ENCODE assay signal across 20 cellular contexts in the genomic region with DNA sequence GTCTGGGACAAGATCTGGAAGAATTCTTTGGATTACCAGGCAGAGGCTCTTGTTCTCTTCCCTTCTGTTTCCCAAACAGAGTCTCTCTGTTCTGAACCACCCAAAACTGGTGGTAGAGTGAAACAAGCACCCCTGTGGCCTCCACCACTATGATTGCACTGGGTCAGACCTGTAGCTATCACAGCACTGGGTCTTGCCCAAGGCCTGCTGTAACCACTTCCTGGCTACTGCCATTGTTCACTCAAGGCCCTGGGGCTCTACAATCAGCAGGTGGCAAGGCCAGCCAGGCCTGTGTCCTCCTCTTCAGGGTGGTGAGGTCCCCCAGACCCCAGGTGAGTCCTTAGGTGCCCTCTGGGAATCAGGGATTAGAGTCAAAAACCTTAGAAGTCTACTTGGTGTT.
"Had no signal": no experiment of that assay in that cellular context is flagged by ENCODE, and none has a peak within 500 bp of the region (broad histone marks: within the 10 kb centered on the region; RNA-seq: fewer than 3 reads in every experiment).

No MANE protein-coding gene starts in this region.

- H3K36me3 ChIP-seq: esophagus muscularis mucosa, gastroesophageal sphincter, heart left ventricle, right lobe of liver, thoracic aorta, upper lobe of left lung had no signal

- DNase-seq: dermis blood vessel endothelial cell; effector memory CD4-positive, alpha-beta T cell; foreskin keratinocyte; heart left ventricle; kidney; natural killer cell; right lobe of liver; small intestine; stimulated activated CD4-positive, alpha-beta T cell treated with anti-CD3 and anti-CD28 coated beads, Interleukin-15, amount 100 ng/mL, for 24 hours; stimulated activated CD4-positive, alpha-beta T cell treated with anti-CD3 and anti-CD28 coated beads, Interleukin-2, amount 100 ng/mL, for 48 hours; stimulated activated naive B cell treated with anti-CD40 and anti-IgM and Interleukin-4, amounts not matched to agents 10 μg/mL and 1 μg/mL and 100 μg/mL, for 72 hours; upper lobe of left lung had no signal

- H3K4me2 ChIP-seq: hepatocyte had no signal

- H3K4me1 ChIP-seq: foreskin keratinocyte, parathyroid adenoma, right lobe of liver had no signal

- H3K9me3 ChIP-seq: esophagus muscularis mucosa, gastroesophageal sphincter, right lobe of liver, thoracic aorta, upper lobe of left lung had no signal

- H3K9ac ChIP-seq: parathyroid adenoma had no signal

- H3K27ac ChIP-seq: esophagus muscularis mucosa, foreskin keratinocyte, gastroesophageal sphincter, heart left ventricle, hepatocyte, parathyroid adenoma, right lobe of liver, thoracic aorta, tibial nerve, upper lobe of left lung had no signal

- H3K4me3 ChIP-seq: esophagus muscularis mucosa, gastroesophageal sphincter, heart left ventricle, hepatocyte, lung, right lobe of liver, thoracic aorta, tibial nerve, upper lobe of left lung had no signal

- ATAC-seq: gastroesophageal sphincter; heart left ventricle; left lobe of liver; natural killer cell; right lobe of liver; stimulated activated naive B cell treated with anti-CD40 and anti-IgM and Interleukin-4, amounts not matched to agents 10 μg/mL and 1 μg/mL and 100 μg/mL, for 72 hours had no signal

- H2AFZ ChIP-seq: hepatocyte, parathyroid adenoma had no signal

- H3K27me3 ChIP-seq: esophagus muscularis mucosa, foreskin keratinocyte, gastroesophageal sphincter, heart left ventricle, hepatocyte, right lobe of liver, tibial nerve, upper lobe of left lung had no signal
